Comparison of ENCODE assay signal across 1 cellular context in genomic region chr3:107525101-107525953, GRCh38.
TF ChIP-seq lines count a peak whose summit lies in the region.

No MANE protein-coding gene starts in this region.

TF ChIP-seq in GM12878, 131 proteins besides CTCF, POLR2A, EP300 and RAD21 (continued from another document):
- TF ChIP-seq MLLT1 (IDR thresholded peaks at IDR 0.05) (0 out of 2 replicates have a peak, but pooled peaks have one; percentile 14), ZNF217 (IDR thresholded peaks at IDR 0.05) (peak; percentile 65; the same call in 1 of the 2 replicates), LARP7 (IDR thresholded peaks at IDR 0.05) (peak; percentile 59; the same call in 1 of the 2 replicates), CREB1 (IDR thresholded peaks at IDR 0.05; ENCODE audit: low read depth) (no peak), DPF2 (IDR thresholded peaks at IDR 0.05) (0 out of 2 replicates have a peak, but pooled peaks have one; percentile 12), NFXL1 (IDR thresholded peaks at IDR 0.05; ENCODE audit: borderline replicate concordance) (no peak), NFYA (IDR thresholded peaks at IDR 0.05; ENCODE audit: borderline replicate concordance, low read depth, low read length) (no peak), MAX (IDR thresholded peaks at IDR 0.05; ENCODE audit: low read depth, low read length) (no peak), MEF2B (IDR thresholded peaks at IDR 0.05; ENCODE audit: partially characterized antibody, poor library complexity, severe bottlenecking) (no peak), BACH1 (IDR thresholded peaks at IDR 0.05; ENCODE audit: borderline replicate concordance) (peak; percentile 95; the same call in 1 of the 2 replicates), TAF1 (IDR thresholded peaks at IDR 0.05; ENCODE audit: borderline replicate concordance, low read depth, low read length) (0 out of 2 replicates have a peak, but pooled peaks have one; percentile 10), HCFC1 (IDR thresholded peaks at IDR 0.05; ENCODE audit: low read length) (no peak), BCLAF1 (IDR thresholded peaks at IDR 0.05) (no peak), MYB (IDR thresholded peaks at IDR 0.05; ENCODE audit: borderline replicate concordance, low read depth, low read length) (no peak), NBN (IDR thresholded peaks at IDR 0.05) (0 out of 2 replicates have a peak, but pooled peaks have one; percentile 20), JUND (IDR thresholded peaks at IDR 0.05; ENCODE audit: low read depth, low read length) (no peak), SMARCA5 (IDR thresholded peaks at IDR 0.05) (no peak), SIN3A (IDR thresholded peaks at IDR 0.05; ENCODE audit: low read depth, low read length) (no peak), PBX3 (IDR thresholded peaks at IDR 0.05; ENCODE audit: insufficient replicate concordance, low read depth, low read length) (no peak)
